Comparison of ENCODE assay signal across 14 cellular contexts in the genomic region with DNA sequence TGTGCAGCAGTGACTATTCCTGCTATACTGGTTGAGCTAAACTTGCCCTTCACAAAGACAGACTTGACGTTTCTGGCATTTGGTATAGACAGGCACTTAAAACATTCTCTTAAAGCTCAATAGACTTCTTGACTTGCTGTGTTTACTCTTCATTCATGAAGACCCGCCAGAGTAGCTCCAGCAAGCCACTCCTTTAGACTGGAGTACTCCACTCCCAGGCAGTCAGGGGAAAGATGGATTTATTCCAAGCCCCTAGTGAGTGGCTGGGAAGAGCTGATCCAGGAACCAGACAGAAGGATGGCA.
DNase-seq lines count a peak whose midpoint lies in the region; TF ChIP-seq lines count a peak whose summit lies in the region.
"Had no signal": no experiment of that assay in that cellular context is flagged by ENCODE, and none has a peak within 500 bp of the region (broad histone marks: within the 10 kb centered on the region; RNA-seq: fewer than 3 reads in every experiment).

No MANE protein-coding gene starts in this region.

- H3K27ac ChIP-seq in VCaP: peak overlapping the region; percentile 8; the same call in 1 of the 2 replicates
- peak overlapping the region; percentile 67 for H3K27ac ChIP-seq in suprapubic skin
- H3K27ac ChIP-seq: C4-2B had no signal

- TF ChIP-seq POLR2A in suprapubic skin (IDR thresholded peaks at IDR 0.05): no peak

- H3K4me3 ChIP-seq in suprapubic skin: no peak overlapping the region
- H3K4me3 ChIP-seq: HAP-1 had no signal

- TF ChIP-seq EP300 in suprapubic skin (IDR thresholded peaks at IDR 0.05): no peak

- H3K9me3 ChIP-seq in suprapubic skin: no peaks in the 10 kb centered on the region
- H3K9me3 ChIP-seq: HAP-1 had no signal

- peaks cover 34% of the 10 kb centered on the region for H3K4me1 ChIP-seq in suprapubic skin
- H3K4me1 ChIP-seq: HAP-1 had no signal

- peak; percentile 5 for DNase-seq in NCI-H1105 treated with DMSO at 0.1 percent for 48 hours (lab: John Stamatoyannopoulos, UW)
- no peak for DNase-seq in NCI-H1105 (lab: John Stamatoyannopoulos, UW)
- peak; percentile 74 for DNase-seq in NCI-H2029 (lab: John Stamatoyannopoulos, UW)
- no peak for DNase-seq in suprapubic skin (ENCODE audit: low spot score in 2 of 2)
- no peak for DNase-seq in NCI-H1436 (lab: John Stamatoyannopoulos, UW)
- no peak for DNase-seq in NCI-H2171 treated with DMSO at 0.1 percent for 48 hours (lab: John Stamatoyannopoulos, UW)
- no peak for DNase-seq in GM20000 (ENCODE audit: low spot score)
- DNase-seq: 8988T, Karpas-422, NCI-H1436 treated with DMSO at 0.1 percent for 48 hours, NCI-H774 had no signal

- 60% methylated on average over 2 of the region's 2 CpGs for WGBS in suprapubic skin

- no peaks in the 10 kb centered on the region for H3K36me3 ChIP-seq in suprapubic skin
- H3K36me3 ChIP-seq: HAP-1 had no signal

- H3K27me3 ChIP-seq in suprapubic skin: no peaks in the 10 kb centered on the region

- TF ChIP-seq CTCF in VCaP (conservative IDR thresholded peaks at IDR 0.05) (no peak), suprapubic skin (IDR thresholded peaks at IDR 0.05) (no peak), GM20000 (IDR thresholded peaks at IDR 0.05; ENCODE audit: extremely low read depth, missing control alignments) (no peak)

Comparison
In these comparisons a context has a peak if more than half of its experiments do, and no peak if none do; other contexts are left out.
1. DNase-seq: peak in NCI-H1105 treated with DMSO at 0.1 percent for 48 hours (single experiment) and NCI-H2029 (single experiment); none in NCI-H1105 (single experiment), suprapubic skin (0 of 2), NCI-H1436 (single experiment), NCI-H2171 treated with DMSO at 0.1 percent for 48 hours (single experiment) and GM20000 (single experiment).